ENCODE assay signal across 2 cellular contexts in the genomic region with DNA sequence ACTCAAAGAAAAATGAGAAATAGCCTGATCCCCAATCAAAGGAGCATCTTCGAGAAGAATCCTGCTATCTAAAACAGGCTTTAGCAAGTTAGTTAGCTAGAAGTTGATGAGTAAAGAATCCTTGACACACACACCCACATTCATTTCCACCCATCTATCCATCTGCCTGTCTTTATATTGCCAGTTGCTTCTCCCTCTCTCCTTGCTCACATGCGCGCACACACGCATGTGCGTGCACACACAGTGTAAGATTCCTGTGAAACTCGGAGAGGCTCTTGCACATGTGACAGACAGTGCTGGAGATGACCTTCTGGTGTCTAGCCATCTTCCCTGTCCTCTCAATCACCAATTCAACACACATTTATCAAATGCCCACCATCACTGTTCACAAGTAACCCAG.
TF ChIP-seq lines count a peak whose summit lies in the region.

No MANE protein-coding gene starts in this region.

TF ChIP-seq in GM12878, 131 proteins besides CTCF, POLR2A, EP300 and RAD21 (continued from another document):
- TF ChIP-seq, protein P1, sequence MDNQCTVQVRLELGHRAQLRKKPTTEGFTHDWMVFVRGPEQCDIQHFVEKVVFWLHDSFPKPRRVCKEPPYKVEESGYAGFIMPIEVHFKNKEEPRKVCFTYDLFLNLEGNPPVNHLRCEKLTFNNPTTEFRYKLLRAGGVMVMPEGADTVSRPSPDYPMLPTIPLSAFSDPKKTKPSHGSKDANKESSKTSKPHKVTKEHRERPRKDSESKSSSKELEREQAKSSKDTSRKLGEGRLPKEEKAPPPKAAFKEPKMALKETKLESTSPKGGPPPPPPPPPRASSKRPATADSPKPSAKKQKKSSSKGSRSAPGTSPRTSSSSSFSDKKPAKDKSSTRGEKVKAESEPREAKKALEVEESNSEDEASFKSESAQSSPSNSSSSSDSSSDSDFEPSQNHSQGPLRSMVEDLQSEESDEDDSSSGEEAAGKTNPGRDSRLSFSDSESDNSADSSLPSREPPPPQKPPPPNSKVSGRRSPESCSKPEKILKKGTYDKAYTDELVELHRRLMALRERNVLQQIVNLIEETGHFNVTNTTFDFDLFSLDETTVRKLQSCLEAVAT (IDR thresholded peaks at IDR 0.05): no peak
- no peak for TF ChIP-seq PAX8 (IDR thresholded peaks at IDR 0.05)
- TF ChIP-seq CEBPB (IDR thresholded peaks at IDR 0.05; ENCODE audit: borderline replicate concordance in 1 of 2, low read depth in 2 of 2, low read length in 2 of 2): no peak
- TF ChIP-seq BCL3 (IDR thresholded peaks at IDR 0.05; ENCODE audit: borderline replicate concordance, insufficient read depth, low read depth, low read length, poor library complexity, severe bottlenecking): peak; percentile 67
- no peak for TF ChIP-seq LARP7 (IDR thresholded peaks at IDR 0.05)
- TF ChIP-seq MXI1 (IDR thresholded peaks at IDR 0.05; ENCODE audit: low read depth, low read length): no peak
- TF ChIP-seq, protein P2, sequence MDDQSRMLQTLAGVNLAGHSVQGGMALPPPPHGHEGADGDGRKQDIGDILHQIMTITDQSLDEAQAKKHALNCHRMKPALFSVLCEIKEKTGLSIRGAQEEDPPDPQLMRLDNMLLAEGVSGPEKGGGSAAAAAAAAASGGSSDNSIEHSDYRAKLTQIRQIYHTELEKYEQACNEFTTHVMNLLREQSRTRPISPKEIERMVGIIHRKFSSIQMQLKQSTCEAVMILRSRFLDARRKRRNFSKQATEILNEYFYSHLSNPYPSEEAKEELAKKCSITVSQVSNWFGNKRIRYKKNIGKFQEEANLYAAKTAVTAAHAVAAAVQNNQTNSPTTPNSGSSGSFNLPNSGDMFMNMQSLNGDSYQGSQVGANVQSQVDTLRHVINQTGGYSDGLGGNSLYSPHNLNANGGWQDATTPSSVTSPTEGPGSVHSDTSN (IDR thresholded peaks at IDR 0.05; ENCODE audit: insufficient replicate concordance, low read depth, low read length): peak; percentile 42
- TF ChIP-seq NFYA (IDR thresholded peaks at IDR 0.05; ENCODE audit: borderline replicate concordance, low read depth, low read length): no peak
TF ChIP-seq in GM12878: peak in this region for 2.

TF ChIP-seq in H1, 55 proteins besides CTCF, POLR2A, EP300 and RAD21 (continued from another document):
- TF ChIP-seq TCF12 (IDR thresholded peaks at IDR 0.05; ENCODE audit: low read depth, low read length) (no peak), KDM5A (IDR thresholded peaks at IDR 0.05; ENCODE audit: low read length) (no peak), E2F6 (IDR thresholded peaks at IDR 0.05) (no peak), ASH2L (IDR thresholded peaks at IDR 0.05; ENCODE audit: low read length) (no peak), CHD1 (IDR thresholded peaks at IDR 0.05; ENCODE audit: low read depth, low read length) (no peak), SIN3A (conservative IDR thresholded peaks at IDR 0.05 in 1 of 2, IDR thresholded peaks at IDR 0.05 in 1 of 2; ENCODE audit: low read depth in 1 of 2, low read length in 2 of 2) (no peak), KDM4A (IDR thresholded peaks at IDR 0.05; ENCODE audit: low read depth, low read length, severe bottlenecking) (no peak), BRCA1 (IDR thresholded peaks at IDR 0.05; ENCODE audit: low read depth, low read length) (no peak), MAX (IDR thresholded peaks at IDR 0.05) (no peak), CEBPB (IDR thresholded peaks at IDR 0.05; ENCODE audit: low read depth, low read length) (no peak), BCL11A (IDR thresholded peaks at IDR 0.05; ENCODE audit: low read depth in 2 of 2, low read length in 2 of 2) (no peak), KDM1A (IDR thresholded peaks at IDR 0.05; ENCODE audit: borderline replicate concordance, low read length) (no peak)
